Comparison of ENCODE assay signal across 20 cellular contexts in genomic region chr9:36839131-36839885, GRCh38.
"Had no signal": no experiment of that assay in that cellular context is flagged by ENCODE, and none has a peak within 500 bp of the region (broad histone marks: within the 10 kb centered on the region; RNA-seq: fewer than 3 reads in every experiment).

No MANE protein-coding gene starts in this region.

- H3K36me3 ChIP-seq: colonic mucosa, esophagus squamous epithelium, gastroesophageal sphincter, ovary, stomach, thoracic aorta, transverse colon had no signal

- ATAC-seq: gastroesophageal sphincter, left cardiac atrium, left ventricle myocardium superior, natural killer cell, right cardiac atrium had no signal

- H3K27me3 ChIP-seq: colonic mucosa, gastroesophageal sphincter, ovary, transverse colon had no signal

- FAIRE-seq: keratinocyte had no signal

- H3K4me3 ChIP-seq: colonic mucosa, esophagus squamous epithelium, gastroesophageal sphincter, ovary, stomach, thoracic aorta, transverse colon had no signal

- DNase-seq: colonic mucosa; dermis blood vessel endothelial cell; esophagus squamous epithelium; foreskin fibroblast; immature natural killer cell; left cardiac atrium; left ventricle myocardium superior; natural killer cell; nucleus accumbens; ovary; right cardiac atrium; stimulated activated CD4-positive, alpha-beta T cell treated with anti-CD3 and anti-CD28 coated beads, Interleukin-1b, Interleukin-23, amount 100 ng/mL, for 48 hours; stimulated activated CD4-positive, alpha-beta T cell treated with anti-CD3 and anti-CD28 coated beads, Interleukin-4, amount 100 ng/mL, for 4 hours; stimulated activated naive CD4-positive, alpha-beta T cell; stomach; substantia nigra; transverse colon had no signal

- H3K27ac ChIP-seq: colonic mucosa, esophagus squamous epithelium, gastroesophageal sphincter, ovary, stomach, thoracic aorta, transverse colon had no signal

- H3K4me1 ChIP-seq: colonic mucosa, esophagus squamous epithelium, gastroesophageal sphincter, stomach, transverse colon had no signal

- H3K9me3 ChIP-seq: colonic mucosa, esophagus squamous epithelium, gastroesophageal sphincter, ovary, stomach, thoracic aorta, transverse colon had no signal
